Comparison of ENCODE assay signal across 8 cellular contexts in the genomic region with DNA sequence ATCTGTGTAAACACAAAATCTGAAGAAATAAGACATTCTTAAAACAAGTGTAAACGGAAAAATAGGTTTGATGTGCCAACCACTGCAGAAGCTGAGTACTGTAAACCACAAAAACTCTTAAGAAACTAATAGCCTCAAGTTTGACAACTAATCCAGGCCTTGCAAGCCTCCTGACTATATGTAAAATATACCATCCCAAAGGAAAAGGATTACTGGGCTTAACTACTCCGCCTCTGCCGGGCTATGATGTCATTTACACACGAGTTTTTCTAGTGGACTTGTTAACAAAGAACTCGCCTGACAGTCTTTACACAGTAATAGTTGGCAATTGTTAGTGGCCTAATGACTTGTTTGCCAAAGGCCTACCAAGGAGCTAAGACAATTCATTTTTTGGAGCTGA. TPM values are rescaled to one million over a fixed set of nuclear protein-coding genes. Genes with fewer than 3 reads are reported as not detected.
DNase-seq lines count a peak whose midpoint lies in the region; ATAC-seq and TF ChIP-seq lines count a peak whose summit lies in the region.

No MANE protein-coding gene starts in this region.

- CTCF ChIA-PET in AG04450 (lab: Charles Lee): interaction anchor here (0.5 kb wide), 1 partner anchor 924 kb away, joined by 3 read pairs; no protein-coding TSS in a partner anchor

- H3F3A ChIP-seq in GM23338 (replicated peaks; ENCODE audit: low read depth): no peaks in the 10 kb centered on the region

- intact Hi-C loops in prostate gland (cut with DNase I): loop anchor here (10.0 kb wide), 3 partner anchors 129 to 321 kb away; a partner anchor contains a TSS

- peak; percentile 44 for DNase-seq in AG04450 (ENCODE audit: low read depth, low spot score)
- peak; percentile 20 for DNase-seq in GM23338 (ENCODE audit: low spot score)
- peak; percentile 83 for DNase-seq in fibroblast of the aortic adventitia (ENCODE audit: low read depth)
- peak; percentile 14 for DNase-seq in prostate gland (ENCODE audit: low spot score)
- DNase-seq in NCI-H1436 treated with DMSO at 0.1 percent for 48 hours (lab: John Stamatoyannopoulos, UW): no peak
- no peak for DNase-seq in NCI-H2107 treated with DMSO at 0.1 percent for 48 hours (lab: John Stamatoyannopoulos, UW; ENCODE audit: unreplicated experiment)

- H3K36me3 ChIP-seq in GM23338 (ENCODE audit: insufficient read depth) (no peaks in the 10 kb centered on the region), prostate gland (no peaks in the 10 kb centered on the region)

- no peaks in the 10 kb centered on the region for H3K9me3 Mint-ChIP-seq in GM23338
- no peaks in the 10 kb centered on the region for H3K9me3 Mint-ChIP-seq in T-helper 1 cell treated with Interleukin-12 subunit alpha and Interleukin-12 subunit beta and Interleukin-4 antibody, amounts not matched to agents 30 μg/mL and 1 μg/mL, for 36 hours

- peak overlapping the region; percentile 88 for H3K4me2 ChIP-seq in GM23338

- H3K4me3 Mint-ChIP-seq in GM23338: peak overlapping the region; percentile 96
- peak overlapping the region; percentile 95 for H3K4me3 Mint-ChIP-seq in T-helper 1 cell treated with Interleukin-12 subunit alpha and Interleukin-12 subunit beta and Interleukin-4 antibody, amounts not matched to agents 30 μg/mL and 1 μg/mL, for 36 hours

- H3K27me3 ChIP-seq in AG04450 (ENCODE audit: control insufficient read depth, insufficient read depth, low read length) (no peaks in the 10 kb centered on the region), GM23338 (ENCODE audit: insufficient read depth) (no peaks in the 10 kb centered on the region), prostate gland (replicated peaks; ENCODE audit: insufficient read depth) (no peaks in the 10 kb centered on the region)

- TF ChIP-seq CTCF in AG04450 (IDR thresholded peaks at IDR 0.05; ENCODE audit: low read depth, low read length) (no peak), GM23338 (conservative IDR thresholded peaks at IDR 0.05; ENCODE audit: low read depth in 2 of 2) (no peak), fibroblast of the aortic adventitia (IDR thresholded peaks at IDR 0.05; ENCODE audit: insufficient read depth, low read length) (no peak), prostate gland (IDR thresholded peaks at IDR 0.05) (no peak)

- H3K27ac ChIP-seq in AG04450 (ENCODE audit: low read depth, low read length) (peak overlapping the region; percentile 49), GM23338 (ENCODE audit: low read depth) (peak overlapping the region; percentile 78; the same call in 1 of the 2 replicates), prostate gland (peak overlapping the region; percentile 36 to 97)

- H3K27ac Mint-ChIP-seq in GM23338: no peak overlapping the region
- H3K27ac Mint-ChIP-seq in T-helper 1 cell treated with Interleukin-12 subunit alpha and Interleukin-12 subunit beta and Interleukin-4 antibody, amounts not matched to agents 30 μg/mL and 1 μg/mL, for 36 hours: peak overlapping the region; percentile 95

- H3K4me1 ChIP-seq in GM23338 (ENCODE audit: insufficient read depth): peaks cover 49% of the 10 kb centered on the region
- H3K4me1 ChIP-seq in prostate gland (replicated peaks): no peaks in the 10 kb centered on the region

- H3K4me3 ChIP-seq in AG04450 (ENCODE audit: low read depth, low read length) (peak overlapping the region; percentile 83), GM23338 (peak overlapping the region; percentile 85), fibroblast of the aortic adventitia (ENCODE audit: low read depth, low read length) (peak overlapping the region; percentile 84), prostate gland (peak overlapping the region; percentile 66 to 97)

- peaks cover 13% of the 10 kb centered on the region; the same call in 2 of the 3 replicates for H3K36me3 Mint-ChIP-seq in GM23338 (ENCODE audit: low read depth)
- peaks cover 25% of the 10 kb centered on the region for H3K36me3 Mint-ChIP-seq in T-helper 1 cell treated with Interleukin-12 subunit alpha and Interleukin-12 subunit beta and Interleukin-4 antibody, amounts not matched to agents 30 μg/mL and 1 μg/mL, for 36 hours (ENCODE audit: low read depth)

- peaks cover 71% of the 10 kb centered on the region for H3K79me2 ChIP-seq in GM23338 (replicated peaks; ENCODE audit: insufficient read depth)

- POLR2A ChIA-PET in AG04450 (lab: Yijun Ruan, JAX): no interaction called here

- peaks cover 45% of the 10 kb centered on the region for H4K20me1 ChIP-seq in GM23338 (replicated peaks; ENCODE audit: insufficient read depth)

- no peak overlapping the region for H2AFZ ChIP-seq in GM23338

- H3K4me1 Mint-ChIP-seq in GM23338: peaks cover 56% of the 10 kb centered on the region
- peaks cover 57% of the 10 kb centered on the region for H3K4me1 Mint-ChIP-seq in T-helper 1 cell treated with Interleukin-12 subunit alpha and Interleukin-12 subunit beta and Interleukin-4 antibody, amounts not matched to agents 30 μg/mL and 1 μg/mL, for 36 hours (ENCODE audit: low read depth)

- H3K27me3 Mint-ChIP-seq in GM23338 (ENCODE audit: insufficient read depth, low read depth, poor library complexity): peaks cover 14% of the 10 kb centered on the region
- H3K27me3 Mint-ChIP-seq in T-helper 1 cell treated with Interleukin-12 subunit alpha and Interleukin-12 subunit beta and Interleukin-4 antibody, amounts not matched to agents 30 μg/mL and 1 μg/mL, for 36 hours (ENCODE audit: low read depth): no peaks in the 10 kb centered on the region

- 8% methylated on average over 5 of the region's 5 CpGs for WGBS in prostate gland

- no peak for TF ChIP-seq POLR2A in prostate gland (IDR thresholded peaks at IDR 0.05)

- H3K9me2 ChIP-seq in GM23338 (ENCODE audit: insufficient read depth): no peaks in the 10 kb centered on the region

- peaks cover 5% of the 10 kb centered on the region; the same call in 1 of the 2 replicates for H3K9me3 ChIP-seq in AG04450 (ENCODE audit: control insufficient read depth, insufficient read depth, low read length)
- H3K9me3 ChIP-seq in prostate gland: no peaks in the 10 kb centered on the region

- ATAC-seq in GM23338 (no peak), HG02840 (IDR thresholded peaks at IDR 0.05; ENCODE audit: low FRiP score, unreplicated experiment) (no peak)

TF ChIP-seq in GM23338, 12 proteins besides CTCF, POLR2A, EP300 and RAD21 (continues in another document):
- no peak for TF ChIP-seq ZNF331 (CRISPR knock-in tag; IDR thresholded peaks at IDR 0.05; ENCODE audit: low read depth)
- no peak for TF ChIP-seq EZH2phosphoT487 (IDR thresholded peaks at IDR 0.05; ENCODE audit: unreplicated experiment)
- no peak for TF ChIP-seq JUNB (IDR thresholded peaks at IDR 0.05; ENCODE audit: unreplicated experiment)
- no peak for TF ChIP-seq NANOG (IDR thresholded peaks at IDR 0.05; ENCODE audit: borderline replicate concordance)
- no peak for TF ChIP-seq ZNF114 (CRISPR knock-in tag; IDR thresholded peaks at IDR 0.05)
- no peak for TF ChIP-seq POLR2AphosphoS5 (IDR thresholded peaks at IDR 0.05; ENCODE audit: low read depth)

RNA-seq across cellular contexts. Expression of a gene that starts 2.1 kb away (rescaled TPM):
- polyA plus RNA-seq in AG04450 (2011; rRNA removed) (61.0 and 84.0 TPM in 2 replicates), GM23338 (2016; fragmentation: Nextera tagmentation; extraction: Ambion mirVana) (49.5 and 63.5 TPM in 2 replicates)
- 41.8 and 76.1 TPM in 2 replicates for polyA minus RNA-seq in AG04450 (2011; rRNA and poly(A)+ RNA removed)
- total RNA-seq in GM23338 (2014; rRNA removed; shearing (Covaris generic)): 81.8 and 86.4 TPM in 2 replicates
- total RNA-seq in fibroblast of the aortic adventitia (ENCODE audit: low replicate concordance) (132 and 169 TPM in 2 replicates), prostate gland (100 to 1,000 TPM in 1 of 2 donors, 10 to 100 TPM in 1; 98.2 to 102 TPM)

Comparison
In these comparisons a context has a peak if more than half of its experiments do, and no peak if none do; other contexts are left out.
1. DNase-seq: peak in AG04450 (single experiment), GM23338 (single experiment), fibroblast of the aortic adventitia (single experiment) and prostate gland (single experiment); none in NCI-H1436 treated with DMSO at 0.1 percent for 48 hours (single experiment) and NCI-H2107 treated with DMSO at 0.1 percent for 48 hours (single experiment).
2. Peak in every context shown above with its lines, with median percentiles within 50 percentile points of each other: H3K27ac ChIP-seq and H3K4me3 ChIP-seq.